20 cellular contexts compared by ENCODE assay signal in the genomic region with DNA sequence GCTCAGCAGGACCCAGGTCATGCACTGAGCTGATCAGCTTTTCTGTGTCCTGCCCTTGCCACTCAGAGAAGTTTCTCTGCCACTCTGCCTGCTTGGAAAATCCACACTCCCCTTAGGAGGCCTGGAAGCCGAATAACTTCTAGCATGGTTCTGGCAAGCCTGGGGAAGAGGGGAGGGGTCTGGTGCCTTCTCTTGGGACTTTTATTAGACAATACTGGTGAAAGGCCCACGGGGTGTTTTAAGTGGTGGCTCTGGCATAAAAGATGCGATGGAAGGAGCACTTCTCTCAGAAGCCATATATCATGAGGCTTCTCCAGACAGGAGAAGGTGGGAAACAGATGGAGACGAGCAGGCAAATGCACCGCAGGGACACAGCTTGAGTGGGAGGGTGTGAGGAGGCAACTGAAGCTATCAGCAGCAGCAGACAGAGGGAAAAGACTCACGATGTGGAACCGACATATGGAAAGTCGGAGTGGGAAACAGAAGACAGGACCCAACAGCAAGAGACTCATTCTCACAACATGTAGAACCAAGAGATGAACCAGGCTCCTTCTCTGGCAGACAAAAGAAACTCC.
"Had no signal": no experiment of that assay in that cellular context is flagged by ENCODE, and none has a peak within 500 bp of the region (broad histone marks: within the 10 kb centered on the region; RNA-seq: fewer than 3 reads in every experiment).

No MANE protein-coding gene starts in this region.

- H3K9ac ChIP-seq: parathyroid adenoma had no signal

- H3K27ac ChIP-seq: colonic mucosa, heart right ventricle, parathyroid adenoma, right lobe of liver, skin epidermis, stomach, testis had no signal

- H3K36me3 ChIP-seq: colonic mucosa, heart right ventricle, right lobe of liver, stomach had no signal

- H3K27me3 ChIP-seq: colonic mucosa, heart right ventricle, right lobe of liver, stomach, testis had no signal

- H3K79me2 ChIP-seq: parathyroid adenoma had no signal

- DNase-seq: activated CD4-positive, alpha-beta memory T cell treated with anti-CD3 and anti-CD28 coated beads for 36 hours; activated CD4-positive, alpha-beta T cell treated with anti-CD3 and anti-CD28 coated beads for 4 hours; activated CD4-positive, CD25-positive, alpha-beta regulatory T cell; activated effector memory CD4-positive, alpha-beta T cell treated with Interleukin-2 at 50 U/mL for 16 hours; activated naive CD4-positive, alpha-beta T cell treated with anti-CD3 and anti-CD28 coated beads for 36 hours; activated naive CD8-positive, alpha-beta T cell treated with anti-CD3 and anti-CD28 coated beads, Interleukin-2, amount 10 ng/mL, durations not matched to agents 7 days and 5 days; activated T-cell treated with anti-CD3 and anti-CD28 coated beads, Interleukin-2, amount 50 U/mL, for 48 hours; amniotic stem cell; colonic mucosa; heart right ventricle; kidney; naive thymus-derived CD8-positive, alpha-beta T cell; right lobe of liver; stimulated activated CD4-positive, alpha-beta T cell treated with anti-CD3 and anti-CD28 coated beads, Interleukin-2, amount 100 ng/mL, for 24 hours; stomach; testis; trophoblast cell had no signal

- H3K4me1 ChIP-seq: colonic mucosa, heart right ventricle, parathyroid adenoma, right lobe of liver, stomach, testis had no signal

- H3K4me3 ChIP-seq: colonic mucosa, heart right ventricle, lung, right lobe of liver, skin epidermis, stomach, testis had no signal
